ENCODE assay signal across 7 cellular contexts in genomic region chr10:73720544-73720943, GRCh38. TPM values are rescaled to one million over a fixed set of nuclear protein-coding genes. Genes with fewer than 3 reads are reported as not detected.
DNase-seq lines count a peak whose midpoint lies in the region; ATAC-seq and TF ChIP-seq lines count a peak whose summit lies in the region.
"Not testable (repeated sequence)": the region's sequence is repeated elsewhere in the genome, so short reads cannot be mapped to it uniquely, and the experiment has no call there.

No MANE protein-coding gene starts in this region.

- H3K9me2 ChIP-seq in PC-3 (replicated peaks; ENCODE audit: low read length) = not testable (repeated sequence)

- POLR2A ChIA-PET in PC-3 (lab: Charles Lee; ENCODE audit: unreplicated experiment) = not testable (repeated sequence)

- not testable (repeated sequence) for H2AFZ ChIP-seq in PC-3 (ENCODE audit: low read length); fibroblast of lung (ENCODE audit: low read length)

- H3K36me3 ChIP-seq in PC-3 (ENCODE audit: low read depth, low read length) (peaks cover 86% of the 10 kb centered on the region), skeletal muscle tissue (ENCODE audit: control insufficient read depth in 3 of 3, insufficient read depth in 3 of 3, low read length in 3 of 3) (peaks cover 31 to 51% (median 51%) of the 10 kb centered on the region in 3 donors)
- H3K36me3 ChIP-seq in fibroblast of lung (ENCODE audit: control insufficient read depth, insufficient read depth, low read length) = not testable (repeated sequence)

- intact Hi-C loops in PC-3 (cut with micrococcal nuclease) = not testable (repeated sequence)

- DNase-seq in ELR (ENCODE audit: low read depth) (peak; percentile 35), amniotic stem cell (lab: John Stamatoyannopoulos, UW) (peak; percentile 21), choroid plexus epithelial cell (ENCODE audit: low read depth) (peak; percentile 79), fibroblast of lung (ENCODE audit: low read depth in 2 of 2) (peak; percentile 22 to 55), iris pigment epithelial cell (ENCODE audit: low read depth) (peak; percentile 81)
- not testable (repeated sequence) for DNase-seq in PC-3

- not testable (repeated sequence) for TF ChIP-seq CTCF in PC-3 (conservative IDR thresholded peaks at IDR 0.05; ENCODE audit: low read depth, low read length); choroid plexus epithelial cell (conservative IDR thresholded peaks at IDR 0.05; ENCODE audit: low read depth, low read length); fibroblast of lung (conservative IDR thresholded peaks at IDR 0.05 in 1 of 2, IDR thresholded peaks at IDR 0.05 in 1 of 2; ENCODE audit: low read depth in 1 of 2, low read length in 2 of 2)

- ATAC-seq in PC-3 = peak; percentile 88

- BruUV-seq in PC-3 (replicated peaks; lab: Mats Ljungman, UMichigan) = not testable (repeated sequence)

- not testable (repeated sequence) for H3K4me3 ChIP-seq in PC-3 (ENCODE audit: low read length); choroid plexus epithelial cell (ENCODE audit: low read depth, low read length); fibroblast of lung (replicated peaks in 1 of 4; ENCODE audit: control extremely low read depth in 1 of 4, insufficient read depth in 1 of 4, low read depth in 3 of 4, low read length in 4 of 4); skeletal muscle tissue (ENCODE audit: low read length in 3 of 3)

- not testable (repeated sequence) for H3F3A ChIP-seq in PC-3 (ENCODE audit: low read length, unreplicated experiment)

- H3K4me2 ChIP-seq in PC-3 (ENCODE audit: low read length); fibroblast of lung (ENCODE audit: extremely low read depth, insufficient read depth, low read length): not testable (repeated sequence)

- H3K9me3 ChIP-seq in PC-3 (ENCODE audit: low read length); fibroblast of lung (ENCODE audit: control insufficient read depth, insufficient read depth, low read depth, low read length); skeletal muscle tissue (ENCODE audit: control insufficient read depth in 3 of 3, low read length in 3 of 3): not testable (repeated sequence)

- H3K79me2 ChIP-seq in PC-3 (ENCODE audit: low read length); fibroblast of lung (ENCODE audit: control insufficient read depth, insufficient read depth, low read length): not testable (repeated sequence)

- not testable (repeated sequence) for H3K4me1 ChIP-seq in PC-3 (ENCODE audit: insufficient read depth, low read length); fibroblast of lung (ENCODE audit: control insufficient read depth, extremely low read depth, insufficient read depth, low read length); skeletal muscle tissue (ENCODE audit: control insufficient read depth in 3 of 3, insufficient read depth in 3 of 3, low read length in 3 of 3)

- not testable (repeated sequence) for H3K27me3 ChIP-seq in PC-3 (ENCODE audit: low read length); fibroblast of lung (ENCODE audit: control insufficient read depth, insufficient read depth, low read length); skeletal muscle tissue (ENCODE audit: control insufficient read depth in 3 of 3, insufficient read depth in 3 of 3, low read length in 3 of 3)

- H3K9ac ChIP-seq in PC-3 (ENCODE audit: low read length); fibroblast of lung (ENCODE audit: insufficient read depth, low read length); skeletal muscle tissue (ENCODE audit: low read depth in 1 of 3, low read length in 3 of 3): not testable (repeated sequence)

- not testable (repeated sequence) for H4K20me1 ChIP-seq in PC-3 (ENCODE audit: low read length); fibroblast of lung (ENCODE audit: control insufficient read depth, extremely low read depth, insufficient read depth, low read length)

- CTCF ChIA-PET in PC-3 (lab: Charles Lee) = not testable (repeated sequence)

- not testable (repeated sequence) for H3K27ac ChIP-seq in PC-3 (ENCODE audit: low read length); fibroblast of lung (ENCODE audit: insufficient read depth, low read length)
- H3K27ac ChIP-seq in skeletal muscle tissue (ENCODE audit: low read depth, low read length) = peak overlapping the region; percentile 50

RNA-seq across cellular contexts. Expression of gene AGAP5, which starts 22.6 kb away (rescaled TPM):
- 15.0 and 18.2 TPM in 2 replicates for total RNA-seq in PC-3 (2014; rRNA removed)
- total RNA-seq in fibroblast of lung = 1.8 and 3.1 TPM in 2 replicates
- polyA plus RNA-seq in fibroblast of lung = 1.8 and 1.9 TPM in 2 replicates
- 1.0 and 1.3 TPM in 2 replicates for polyA plus RNA-seq in fibroblast of lung (2012)
- 0.24 and 1.6 TPM in 2 replicates for polyA minus RNA-seq in fibroblast of lung (ENCODE audit: low replicate concordance)
- total RNA-seq in skeletal muscle tissue = 4.7 TPM

RNA-seq across cellular contexts. Expression of gene SEC24C, which starts 23.6 kb away (rescaled TPM):
- total RNA-seq in PC-3 (2014; rRNA removed) = 285 and 325 TPM in 2 replicates
- total RNA-seq in fibroblast of lung = 42.9 and 58.0 TPM in 2 replicates
- polyA plus RNA-seq in fibroblast of lung = 60.4 and 63.4 TPM in 2 replicates
- polyA plus RNA-seq in fibroblast of lung (2012) = 56.0 and 63.2 TPM in 2 replicates
- polyA minus RNA-seq in fibroblast of lung (ENCODE audit: low replicate concordance) = 269 and 448 TPM in 2 replicates
- total RNA-seq in skeletal muscle tissue = 41.8 TPM
